In genomic region chr12:94536040-94536965, GRCh38 we compare ENCODE assay signal across 17 cellular contexts.
"Had no signal": no experiment of that assay in that cellular context is flagged by ENCODE, and none has a peak within 500 bp of the region (broad histone marks: within the 10 kb centered on the region; RNA-seq: fewer than 3 reads in every experiment).

No MANE protein-coding gene starts in this region.

- H3K9me3 Mint-ChIP-seq: memory B cell; naive thymus-derived CD8-positive, alpha-beta T cell had no signal

- H3K36me3 Mint-ChIP-seq: memory B cell; naive thymus-derived CD8-positive, alpha-beta T cell had no signal

- H3K4me3 ChIP-seq: ascending aorta, gastroesophageal sphincter, left lung, prostate gland, smooth muscle cell, suprapubic skin, upper lobe of left lung had no signal

- ATAC-seq: gastroesophageal sphincter; naive thymus-derived CD8-positive, alpha-beta T cell; stimulated activated naive CD8-positive, alpha-beta T cell treated with anti-CD3 and anti-CD28 coated beads, Interleukin-15, Interleukin-2, amounts not matched to agents 100 U/mL and 50 U/mL, for 24 hours had no signal

- H3K4me3 Mint-ChIP-seq: memory B cell; naive thymus-derived CD8-positive, alpha-beta T cell had no signal

- H3K36me3 ChIP-seq: ascending aorta, gastroesophageal sphincter, left lung, prostate gland, right lobe of liver, suprapubic skin, upper lobe of left lung had no signal

- H3K4me1 ChIP-seq: ascending aorta, left lung, prostate gland had no signal

- H3K27ac Mint-ChIP-seq: memory B cell; naive thymus-derived CD8-positive, alpha-beta T cell had no signal

- H3K27ac ChIP-seq: ascending aorta, gastroesophageal sphincter, left lung, prostate gland, suprapubic skin, upper lobe of left lung had no signal

- DNase-seq: activated naive CD4-positive, alpha-beta T cell treated with Interleukin-2 at 50 U/mL for 16 hours; activated T-cell treated with anti-CD3 and anti-CD28 coated beads for 4 hours; erythroblast; left lung; naive thymus-derived CD8-positive, alpha-beta T cell; occipital lobe; stimulated activated CD4-positive, alpha-beta T cell treated with anti-CD3 and anti-CD28 coated beads, Interleukin-4, amount 100 ng/mL, for 4 hours; stimulated activated CD8-positive, alpha-beta memory T cell treated with anti-CD3 and anti-CD28 coated beads, Interleukin-4, amount 100 ng/mL, for 48 hours; stimulated activated naive CD8-positive, alpha-beta T cell treated with anti-CD3 and anti-CD28 coated beads, Interleukin-15, Interleukin-2, amounts not matched to agents 100 U/mL and 50 U/mL, for 24 hours had no signal

- H3K27me3 ChIP-seq: ascending aorta, gastroesophageal sphincter, left lung, right lobe of liver, suprapubic skin, upper lobe of left lung had no signal

- H3K4me2 ChIP-seq: smooth muscle cell had no signal
